8 cellular contexts compared by ENCODE assay signal in genomic region chr4:89307446-89308160, GRCh38.
A peak's percentile ranks its signal among the peaks of the same experiment; 100 is the strongest.
DNase-seq lines count a peak whose midpoint lies in the region; ATAC-seq and TF ChIP-seq lines count a peak whose summit lies in the region.

TSS of gene GPRIN3 (minus strand) at chr4:89307800. CDS start at chr4:89250110, 57,690 bp downstream.

- H3K9ac ChIP-seq in HUES48 (ENCODE audit: low read depth, low read length) (peak within 1 kb of the TSS; percentile 48; the same call in 1 of the 2 replicates), iPS-15b (ENCODE audit: low read depth, low read length) (no peak within 1 kb of the TSS)

- TF ChIP-seq CTCF in astrocyte of the spinal cord (IDR thresholded peaks at IDR 0.05; ENCODE audit: low read depth, low read length) = no peak

- H3K9me3 ChIP-seq in HUES48 (ENCODE audit: control insufficient read depth, insufficient read depth, low read length) = no peaks in the 10 kb centered on the region
- H3K9me3 ChIP-seq in iPS-15b (ENCODE audit: control insufficient read depth, insufficient read depth, low read length) = no peaks in the 10 kb centered on the region

- H3K27ac ChIP-seq in HUES48 (ENCODE audit: low read depth, low read length) = no peak within 1 kb of the TSS

- no peaks in the 10 kb centered on the region for H3K36me3 ChIP-seq in HUES48 (ENCODE audit: control insufficient read depth, insufficient read depth, low read length)
- no peaks in the 10 kb centered on the region for H3K36me3 ChIP-seq in iPS-15b (ENCODE audit: control insufficient read depth, insufficient read depth, low read length)

- no peaks in the 10 kb centered on the region for H3K27me3 Mint-ChIP-seq in T-helper 2 cell treated with Interferon-gamma antibody and Interleukin-4, amounts not matched to agents 5 μg/mL and 100 μg/mL, for 36 hours (ENCODE audit: low read depth)

- ATAC-seq in GM19438 (IDR thresholded peaks at IDR 0.05; ENCODE audit: low read depth, unreplicated experiment) = peak; percentile 57

- peak within 1 kb of the TSS; percentile 96 for H3K4me3 Mint-ChIP-seq in T-helper 2 cell treated with Interferon-gamma antibody and Interleukin-4, amounts not matched to agents 5 μg/mL and 100 μg/mL, for 36 hours

- peaks cover 25% of the 10 kb centered on the region for H3K27me3 ChIP-seq in HUES48 (ENCODE audit: control insufficient read depth, insufficient read depth, low read length)
- H3K27me3 ChIP-seq in iPS-15b (ENCODE audit: control insufficient read depth, insufficient read depth, low read length) = peaks cover 24% of the 10 kb centered on the region

- H3K9me3 Mint-ChIP-seq in T-helper 2 cell treated with Interferon-gamma antibody and Interleukin-4, amounts not matched to agents 5 μg/mL and 100 μg/mL, for 36 hours = no peaks in the 10 kb centered on the region

- H3K4me3 ChIP-seq in HUES48 (ENCODE audit: low read depth, low read length) (peak within 1 kb of the TSS; percentile 82), astrocyte of the spinal cord (ENCODE audit: low read depth, low read length) (peak within 1 kb of the TSS; percentile 40), iPS-15b (ENCODE audit: low read depth, low read length) (peak within 1 kb of the TSS; percentile 80), skeletal muscle cell (ENCODE audit: low read depth, low read length) (peak within 1 kb of the TSS; percentile 60)

- H3K4me1 Mint-ChIP-seq in T-helper 2 cell treated with Interferon-gamma antibody and Interleukin-4, amounts not matched to agents 5 μg/mL and 100 μg/mL, for 36 hours (ENCODE audit: low read depth) = peaks cover 54% of the 10 kb centered on the region

- peak; percentile 61 for DNase-seq in AG20443 (ENCODE audit: low spot score)
- DNase-seq in T-helper 2 cell treated with Interferon-gamma antibody and Interleukin-4, amounts not matched to agents 5 μg/mL and 100 μg/mL, for 36 hours (ENCODE audit: low spot score) = peak; percentile 69
- DNase-seq in astrocyte of the spinal cord (ENCODE audit: low read depth, low spot score) = peak; percentile 10
- DNase-seq in skeletal muscle cell (ENCODE audit: low read depth) = no peak
- no peak for DNase-seq in NAMALWA (ENCODE audit: low spot score)

- peaks cover 34% of the 10 kb centered on the region for H3K36me3 Mint-ChIP-seq in T-helper 2 cell treated with Interferon-gamma antibody and Interleukin-4, amounts not matched to agents 5 μg/mL and 100 μg/mL, for 36 hours (ENCODE audit: low read depth)

- in situ Hi-C loops in astrocyte of the spinal cord (cut with HindIII; ENCODE audit: low sequenced_read_pairs) = no loop called here

- H3K4me1 ChIP-seq in HUES48 (ENCODE audit: control insufficient read depth, insufficient read depth, low read length) = peaks cover 13% of the 10 kb centered on the region
- peaks cover 11% of the 10 kb centered on the region for H3K4me1 ChIP-seq in iPS-15b (ENCODE audit: control insufficient read depth, insufficient read depth, low read length)

- peak within 1 kb of the TSS; percentile 94 for H3K27ac Mint-ChIP-seq in T-helper 2 cell treated with Interferon-gamma antibody and Interleukin-4, amounts not matched to agents 5 μg/mL and 100 μg/mL, for 36 hours

Comparison
In these comparisons a context has a peak if more than half of its experiments do, and no peak if none do; other contexts are left out.
1. DNase-seq: peak in AG20443 (single experiment), T-helper 2 cell treated with Interferon-gamma antibody and Interleukin-4, amounts not matched to agents 5 μg/mL and 100 μg/mL, for 36 hours (single experiment) and astrocyte of the spinal cord (single experiment); none in skeletal muscle cell (single experiment) and NAMALWA (single experiment).
2. Peak in every context shown above with its lines, with median percentiles within 50 percentile points of each other: H3K4me3 ChIP-seq.